Comparison of ENCODE assay signal across 11 cellular contexts in genomic region chr17:1177099-1177996, GRCh38. TPM values are rescaled to one million over a fixed set of nuclear protein-coding genes. Genes with fewer than 3 reads are reported as not detected.
DNase-seq lines count a peak whose midpoint lies in the region; ATAC-seq, FAIRE-seq and TF ChIP-seq lines count a peak whose summit lies in the region.
"Had no signal": no experiment of that assay in that cellular context is flagged by ENCODE, and none has a peak within 500 bp of the region (broad histone marks: within the 10 kb centered on the region; RNA-seq: fewer than 3 reads in every experiment).

No MANE protein-coding gene starts in this region.

- H3K4me1 ChIP-seq in right cardiac atrium (ENCODE audit: control insufficient read depth, insufficient read depth, low read length) (peaks cover 3% of the 10 kb centered on the region), transverse colon (peaks cover 14 to 33% (median 18%) of the 10 kb centered on the region in 4 donors)

- H3K27me3 ChIP-seq in right cardiac atrium (ENCODE audit: control insufficient read depth, insufficient read depth) (no peaks in the 10 kb centered on the region), transverse colon (no peaks in the 10 kb centered on the region)

- H3K4me3 ChIP-seq in right cardiac atrium (ENCODE audit: low read length) (no peak overlapping the region), transverse colon (no peak overlapping the region)

- H3K27ac ChIP-seq in right cardiac atrium (ENCODE audit: low read length) (peak overlapping the region; percentile 51), transverse colon (peak overlapping the region in 1 of 4 donors; percentile 15)
- H3K27ac ChIP-seq: HL-60, parathyroid adenoma had no signal

- intact Hi-C loops in right cardiac atrium (cut with DNase I) (no loop called here), transverse colon (cut with DNase I; ENCODE audit: low total_unique reads) (no loop called here)

- ATAC-seq in right cardiac atrium: peak; percentile 20 to 39
- ATAC-seq in GM21786 (IDR thresholded peaks at IDR 0.05; ENCODE audit: unreplicated experiment): no peak
- ATAC-seq in HG03097 (IDR thresholded peaks at IDR 0.05; ENCODE audit: low FRiP score, unreplicated experiment): no peak

- in situ Hi-C loops in transverse colon (cut with MboI; ENCODE audit: low pct_ligation_motif_present in 1 of 4, low pct_unique_long_range_greater_than_20kb in 1 of 4, low sequenced_read_pairs in 3 of 4): no loop called here

- TF ChIP-seq POLR2A in H54 (IDR thresholded peaks at IDR 0.05; ENCODE audit: low read depth, low read length): no peak
- TF ChIP-seq POLR2A in transverse colon (IDR thresholded peaks at IDR 0.05): no peak

- peak; percentile 72 for FAIRE-seq in H54 (lab: Jason Lieb, UNC)
- FAIRE-seq: D721Med had no signal

- no peak for TF ChIP-seq CTCF in transverse colon (IDR thresholded peaks at IDR 0.05)

- WGBS in right cardiac atrium: 57% methylated on average over 21 of the region's 21 CpGs
- WGBS in transverse colon (ENCODE audit: low coverage in 1 of 2), 2 donors: 76 to 77% methylated on average over 5 to 21 of the region's 21 CpGs

- H3K36me3 ChIP-seq in transverse colon: no peaks in the 10 kb centered on the region

- H3K9me3 ChIP-seq in right cardiac atrium (ENCODE audit: control insufficient read depth, low read length) (no peaks in the 10 kb centered on the region), transverse colon (no peaks in the 10 kb centered on the region)

- DNase-seq in A172 (ENCODE audit: low spot score) (peak; percentile 80), H54 (ENCODE audit: insufficient read length, low spot score) (peak; percentile 74), amniotic stem cell (lab: John Stamatoyannopoulos, UW) (peak; percentile 21), right cardiac atrium (peak in 1 of 3 donors; percentile 60), transverse colon (no peak), HUDEP-2 (lab: John Stamatoyannopoulos, UW; ENCODE audit: unreplicated experiment in 76 of 76) (no peak)

- no peak for TF ChIP-seq EP300 in transverse colon (IDR thresholded peaks at IDR 0.05; ENCODE audit: low read depth)

RNA-seq across cellular contexts. Expression of gene ABR, which starts 2.4 kb away (rescaled TPM):
- total RNA-seq in A172 (2014; rRNA removed; shearing (Covaris generic)): 44.7 and 66.9 TPM in 2 replicates
- 100 to 1,000 TPM; 130 to 164 (median 154) TPM for total RNA-seq in right cardiac atrium
- polyA plus RNA-seq in right cardiac atrium: 77.4 TPM
- total RNA-seq in transverse colon: 1,000 to 10,000 TPM in 1 of 4 donors, 100 to 1,000 TPM in 3; 286 to 1,099 (median 522) TPM

Comparison
In these comparisons a context has a peak if more than half of its experiments do, and no peak if none do; other contexts are left out.
1. DNase-seq: peak in A172 (single experiment), H54 (single experiment) and amniotic stem cell (single experiment); none in transverse colon (single experiment) and HUDEP-2 (0 of 76).
2. ATAC-seq: peak in right cardiac atrium (2 of 2); none in GM21786 (single experiment) and HG03097 (single experiment).